10 cellular contexts compared by ENCODE assay signal in genomic region chr17:81420769-81421462, GRCh38. TPM values are rescaled to one million over a fixed set of nuclear protein-coding genes. Genes with fewer than 3 reads are reported as not detected.
DNase-seq lines count a peak whose midpoint lies in the region; ATAC-seq and TF ChIP-seq lines count a peak whose summit lies in the region.
"Had no signal": no experiment of that assay in that cellular context is flagged by ENCODE, and none has a peak within 500 bp of the region (broad histone marks: within the 10 kb centered on the region; RNA-seq: fewer than 3 reads in every experiment).

No MANE protein-coding gene starts in this region.

- H3K27me3 ChIP-seq in esophagus muscularis mucosa (no peaks in the 10 kb centered on the region), mucosa of rectum (ENCODE audit: control insufficient read depth in 2 of 2, insufficient read depth in 2 of 2, low read length in 2 of 2) (no peaks in the 10 kb centered on the region), tibial nerve (no peaks in the 10 kb centered on the region)
- H3K27me3 ChIP-seq: foreskin keratinocyte had no signal

- H3K36me3 ChIP-seq in esophagus muscularis mucosa (no peaks in the 10 kb centered on the region), mucosa of rectum (ENCODE audit: control insufficient read depth in 2 of 2, insufficient read depth in 2 of 2, low read length in 2 of 2) (no peaks in the 10 kb centered on the region), tibial nerve (no peaks in the 10 kb centered on the region)
- H3K36me3 ChIP-seq: neutrophil had no signal

- peak; percentile 56 for DNase-seq in RPMI7951 (ENCODE audit: low read depth)
- no peak for DNase-seq in esophagus muscularis mucosa (ENCODE audit: extremely low spot score)
- DNase-seq in tibial nerve (ENCODE audit: low spot score in 2 of 2), result no peak
- no peak for DNase-seq in DMS 273 treated with DMSO at 0.1 percent for 48 hours (lab: John Stamatoyannopoulos, UW)
- DNase-seq: foreskin keratinocyte; stimulated activated CD8-positive, alpha-beta memory T cell treated with anti-CD3 and anti-CD28 coated beads, Interleukin-4, amount 100 ng/mL, for 48 hours had no signal

- no peak for ATAC-seq in HG03571 (IDR thresholded peaks at IDR 0.05; ENCODE audit: unreplicated experiment)
- ATAC-seq in GM19452 (IDR thresholded peaks at IDR 0.05; ENCODE audit: unreplicated experiment), result no peak
- ATAC-seq: foreskin keratinocyte had no signal

- H3K4me3 ChIP-seq in esophagus muscularis mucosa (peak overlapping the region in 1 of 4 donors; percentile 46), mucosa of rectum (ENCODE audit: low read length in 2 of 2) (no peak overlapping the region), tibial nerve (no peak overlapping the region)

- intact Hi-C loops in esophagus muscularis mucosa (cut with DNase I), result no loop called here

- 100% methylated on average over 2 of the region's 24 CpGs for WGBS in esophagus muscularis mucosa
- 41 to 73% methylated on average over 14 to 18 of the region's 24 CpGs for WGBS in tibial nerve, 2 donors

- H3K27ac ChIP-seq in esophagus muscularis mucosa (replicated peaks in 1 of 4) (peak overlapping the region; percentile 86 to 99 (median 96)), mucosa of rectum (ENCODE audit: low read depth in 2 of 2, low read length in 2 of 2) (peak overlapping the region; percentile 71 to 76), tibial nerve (peak overlapping the region; percentile 75 to 89 (median 82))
- H3K27ac ChIP-seq: neutrophil had no signal

- no peaks in the 10 kb centered on the region for H3K9me3 ChIP-seq in esophagus muscularis mucosa
- H3K9me3 ChIP-seq in mucosa of rectum (ENCODE audit: control insufficient read depth in 2 of 2, low read length in 2 of 2), result no peaks in the 10 kb centered on the region
- H3K9me3 ChIP-seq in tibial nerve, result no peaks in the 10 kb centered on the region
- H3K9me3 ChIP-seq: neutrophil had no signal

- no peak overlapping the region for H3K9ac ChIP-seq in mucosa of rectum (ENCODE audit: low read depth in 1 of 2, low read length in 2 of 2)

- H3K4me1 ChIP-seq in esophagus muscularis mucosa, result peaks cover 77 to 85% (median 83%) of the 10 kb centered on the region in 4 donors
- H3K4me1 ChIP-seq in mucosa of rectum (ENCODE audit: control insufficient read depth in 2 of 2, insufficient read depth in 2 of 2, low read length in 2 of 2), result peaks cover 28 to 40% of the 10 kb centered on the region in 2 donors
- peaks cover 0 to 76% (median 56%) of the 10 kb centered on the region in 4 donors for H3K4me1 ChIP-seq in tibial nerve

- TF ChIP-seq POLR2A in esophagus muscularis mucosa (IDR thresholded peaks at IDR 0.05; ENCODE audit: low read depth), result peak; percentile 7
- TF ChIP-seq POLR2A in tibial nerve (IDR thresholded peaks at IDR 0.05), result no peak

- no peak for TF ChIP-seq EP300 in esophagus muscularis mucosa (IDR thresholded peaks at IDR 0.05)
- TF ChIP-seq EP300 in tibial nerve (IDR thresholded peaks at IDR 0.05), result peak in 1 of 2 donors; percentile 12

- TF ChIP-seq CTCF in esophagus muscularis mucosa (IDR thresholded peaks at IDR 0.05) (no peak), tibial nerve (IDR thresholded peaks at IDR 0.05) (no peak)

RNA-seq across cellular contexts. Expression of gene BAHCC1, which starts 25.7 kb away (rescaled TPM):
- total RNA-seq in RPMI7951 (2014; rRNA removed; shearing (Covaris generic)), result under 0.01 and 0.36 TPM in 2 replicates
- total RNA-seq in esophagus muscularis mucosa, result 10 to 100 TPM; 15.9 to 38.1 (median 21.1) TPM
- 10 to 100 TPM; 15.1 to 38.7 (median 27.4) TPM for total RNA-seq in tibial nerve

Comparison
In these comparisons a context has a peak if more than half of its experiments do, and no peak if none do; other contexts are left out.
1. RNA of gene BAHCC1, which starts 25.7 kb away (total RNA-seq): 15.1 to 38.7 TPM in tibial nerve and 15.9 to 38.1 TPM in esophagus muscularis mucosa; under 0.01 to 0.36 TPM in RPMI7951; every median in the first group is over 10 times any median in the second.
2. Peak in every context shown above with its lines, with median percentiles within 50 percentile points of each other: H3K27ac ChIP-seq.